ENCODE assay signal across 9 cellular contexts in the genomic region with DNA sequence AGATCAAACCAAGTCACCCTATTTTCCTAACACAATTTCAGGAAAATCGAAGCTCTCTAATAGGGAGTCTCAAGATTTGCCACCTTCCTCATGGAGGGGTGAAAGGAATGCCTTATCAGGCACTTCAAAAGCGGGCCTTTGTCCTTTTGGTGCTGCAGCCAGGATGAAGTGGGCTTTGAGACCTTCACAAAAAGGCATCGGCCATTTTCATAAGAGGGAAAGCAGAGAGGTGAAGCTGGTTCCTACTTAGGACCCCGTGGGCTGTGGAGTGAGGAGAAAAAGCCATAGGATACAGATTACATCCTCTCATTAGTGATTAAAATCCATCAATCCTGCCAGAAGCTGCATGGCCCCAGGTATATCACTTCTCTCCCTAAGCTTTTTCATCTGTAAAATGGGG. TPM values are rescaled to one million over a fixed set of nuclear protein-coding genes. Genes with fewer than 3 reads are reported as not detected.
DNase-seq lines count a peak whose midpoint lies in the region; ATAC-seq lines count a peak whose summit lies in the region.
"Had no signal": no experiment of that assay in that cellular context is flagged by ENCODE, and none has a peak within 500 bp of the region (broad histone marks: within the 10 kb centered on the region; RNA-seq: fewer than 3 reads in every experiment).

No MANE protein-coding gene starts in this region.

- ATAC-seq in activated T-helper 17 cell treated with anti-CD3 and anti-CD28 coated beads, Interleukin-2, amount 50 U/mL, for 72 hours (replicated peaks) = no peak
- no peak for ATAC-seq in GM19035 (IDR thresholded peaks at IDR 0.05; ENCODE audit: unreplicated experiment)

- H3K4me1 Mint-ChIP-seq in T-helper 2 cell treated with Interferon-gamma antibody and Interleukin-4, amounts not matched to agents 5 μg/mL and 100 μg/mL, for 36 hours (ENCODE audit: low read depth) = peaks cover 22% of the 10 kb centered on the region
- H3K4me1 Mint-ChIP-seq in activated T-helper 17 cell treated with anti-CD3 and anti-CD28 coated beads, Interleukin-2, amount 50 U/mL, for 72 hours = peaks cover 13% of the 10 kb centered on the region
- H3K4me1 Mint-ChIP-seq in immature natural killer cell = peaks cover 35 to 37% of the 10 kb centered on the region in 2 donors

- H3K9me3 ChIP-seq in stomach smooth muscle (ENCODE audit: control insufficient read depth in 2 of 2, low read length in 2 of 2) = no peaks in the 10 kb centered on the region

- DNase-seq in T-helper 2 cell treated with Interferon-gamma antibody and Interleukin-4, amounts not matched to agents 5 μg/mL and 100 μg/mL, for 36 hours (ENCODE audit: low spot score) = no peak
- DNase-seq in T-helper 2 cell = no peak
- no peak for DNase-seq in immature natural killer cell
- DNase-seq in activated gamma-delta T cell (lab: John Stamatoyannopoulos, UW) = no peak
- no peak for DNase-seq in SHP77 treated with DMSO at 0.1 percent for 48 hours (lab: John Stamatoyannopoulos, UW)
- DNase-seq: COR-L47 had no signal

- peaks cover 2 to 4% of the 10 kb centered on the region in 2 donors for H3K36me3 ChIP-seq in stomach smooth muscle (ENCODE audit: control insufficient read depth in 2 of 2, insufficient read depth in 2 of 2, low read length in 2 of 2)

- no peaks in the 10 kb centered on the region for H3K27me3 Mint-ChIP-seq in T-helper 2 cell treated with Interferon-gamma antibody and Interleukin-4, amounts not matched to agents 5 μg/mL and 100 μg/mL, for 36 hours (ENCODE audit: low read depth)
- H3K27me3 Mint-ChIP-seq in activated T-helper 17 cell treated with anti-CD3 and anti-CD28 coated beads, Interleukin-2, amount 50 U/mL, for 72 hours = no peaks in the 10 kb centered on the region
- H3K27me3 Mint-ChIP-seq in immature natural killer cell (ENCODE audit: low read depth in 3 of 3) = peaks cover 0 to 3% (median 0%) of the 10 kb centered on the region in 3 donors

- peaks cover 7% of the 10 kb centered on the region for H3K36me3 Mint-ChIP-seq in T-helper 2 cell treated with Interferon-gamma antibody and Interleukin-4, amounts not matched to agents 5 μg/mL and 100 μg/mL, for 36 hours (ENCODE audit: low read depth)
- H3K36me3 Mint-ChIP-seq in activated T-helper 17 cell treated with anti-CD3 and anti-CD28 coated beads, Interleukin-2, amount 50 U/mL, for 72 hours (ENCODE audit: low read depth) = peaks cover 7% of the 10 kb centered on the region
- no peaks in the 10 kb centered on the region for H3K36me3 Mint-ChIP-seq in immature natural killer cell

- peak overlapping the region; percentile 85 for H3K9ac ChIP-seq in stomach smooth muscle (ENCODE audit: low read length in 2 of 2)

- peak overlapping the region; percentile 92 to 95 for H3K4me3 ChIP-seq in stomach smooth muscle (ENCODE audit: low read length in 2 of 2)

- peak overlapping the region; percentile 93 for H3K4me3 Mint-ChIP-seq in T-helper 2 cell treated with Interferon-gamma antibody and Interleukin-4, amounts not matched to agents 5 μg/mL and 100 μg/mL, for 36 hours
- H3K4me3 Mint-ChIP-seq in activated T-helper 17 cell treated with anti-CD3 and anti-CD28 coated beads, Interleukin-2, amount 50 U/mL, for 72 hours = peak overlapping the region; percentile 92
- H3K4me3 Mint-ChIP-seq in immature natural killer cell = peak overlapping the region; percentile 87 to 93 (median 90)

- H3K27ac Mint-ChIP-seq in T-helper 2 cell treated with Interferon-gamma antibody and Interleukin-4, amounts not matched to agents 5 μg/mL and 100 μg/mL, for 36 hours = peak overlapping the region; percentile 89
- peak overlapping the region; percentile 90 for H3K27ac Mint-ChIP-seq in activated T-helper 17 cell treated with anti-CD3 and anti-CD28 coated beads, Interleukin-2, amount 50 U/mL, for 72 hours
- peak overlapping the region; percentile 82 to 91 (median 88) for H3K27ac Mint-ChIP-seq in immature natural killer cell

- peaks cover 18% of the 10 kb centered on the region for H3K4me1 ChIP-seq in stomach smooth muscle (ENCODE audit: control insufficient read depth, insufficient read depth, low read length)

- H3K9me3 Mint-ChIP-seq in T-helper 2 cell treated with Interferon-gamma antibody and Interleukin-4, amounts not matched to agents 5 μg/mL and 100 μg/mL, for 36 hours = no peaks in the 10 kb centered on the region
- H3K9me3 Mint-ChIP-seq in activated T-helper 17 cell treated with anti-CD3 and anti-CD28 coated beads, Interleukin-2, amount 50 U/mL, for 72 hours = no peaks in the 10 kb centered on the region
- H3K9me3 Mint-ChIP-seq in immature natural killer cell = no peaks in the 10 kb centered on the region

- H3K27ac ChIP-seq in stomach smooth muscle (ENCODE audit: low read length) = no peak overlapping the region

- H3K27me3 ChIP-seq in stomach smooth muscle (ENCODE audit: control insufficient read depth in 1 of 2, insufficient read depth in 2 of 2, low read length in 2 of 2) = no peaks in the 10 kb centered on the region

RNA-seq across cellular contexts. Expression of gene CDKN2AIPNL, which starts 0.9 kb away (rescaled TPM):
- 10 to 100 TPM in 1 of 2 donors, 1 to 10 TPM in 1; 8.9 to 23.0 TPM for total RNA-seq in activated T-helper 17 cell treated with anti-CD3 and anti-CD28 coated beads, Interleukin-2, amount 50 U/mL, for 72 hours
- 10 to 100 TPM; 23.3 to 37.6 (median 30.0) TPM for polyA plus RNA-seq in immature natural killer cell

RNA-seq across cellular contexts. Expression of gene UBE2B, which starts 39.5 kb away (rescaled TPM):
- total RNA-seq in activated T-helper 17 cell treated with anti-CD3 and anti-CD28 coated beads, Interleukin-2, amount 50 U/mL, for 72 hours = 100 to 1,000 TPM in 1 of 2 donors, 10 to 100 TPM in 1; 76.6 to 143 TPM
- polyA plus RNA-seq in immature natural killer cell = 10 to 100 TPM; 44.0 to 82.8 (median 72.8) TPM

RNA-seq across cellular contexts. Expression of gene CDKL3, which starts 43.9 kb away (rescaled TPM):
- 1 to 10 TPM in 1 of 2 donors, under 1 TPM in 1; 0.69 to 9.7 TPM for total RNA-seq in activated T-helper 17 cell treated with anti-CD3 and anti-CD28 coated beads, Interleukin-2, amount 50 U/mL, for 72 hours
- 1 to 10 TPM in 1 of 3 donors, under 1 TPM in 2; 0.46 to 1.6 (median 0.51) TPM for polyA plus RNA-seq in immature natural killer cell
